16 cellular contexts compared by ENCODE assay signal in genomic region chr15:58585668-58586461, GRCh38.
DNase-seq lines count a peak whose midpoint lies in the region; ATAC-seq and TF ChIP-seq lines count a peak whose summit lies in the region.
"Had no signal": no experiment of that assay in that cellular context is flagged by ENCODE, and none has a peak within 500 bp of the region (broad histone marks: within the 10 kb centered on the region; RNA-seq: fewer than 3 reads in every experiment).

No MANE protein-coding gene starts in this region.

- H3K9me2 ChIP-seq in MM.1S (replicated peaks; ENCODE audit: insufficient read depth, low read length): no peaks in the 10 kb centered on the region
- no peaks in the 10 kb centered on the region for H3K9me2 ChIP-seq in GM23248 (ENCODE audit: insufficient read depth)

- POLR2A ChIA-PET in naive thymus-derived CD4-positive, alpha-beta T cell (lab: Charles Lee): no interaction called here

- H3K4me3 Mint-ChIP-seq in naive thymus-derived CD4-positive, alpha-beta T cell: peak overlapping the region in 3 of 10 donors; percentile 14 to 65 (median 63)
- H3K4me3 Mint-ChIP-seq: activated CD4-positive, alpha-beta T cell treated with anti-CD3 and anti-CD28 coated beads, Interleukin-2, amount 10 ng/mL, durations not matched to agents 7 days and 5 days had no signal

- ATAC-seq in GM21528 (IDR thresholded peaks at IDR 0.05; ENCODE audit: low FRiP score, unreplicated experiment): peak; percentile 60
- no peak for ATAC-seq in naive thymus-derived CD4-positive, alpha-beta T cell

- no peaks in the 10 kb centered on the region for H3K36me3 ChIP-seq in MM.1S (replicated peaks; ENCODE audit: insufficient read depth, low read length)
- no peaks in the 10 kb centered on the region for H3K36me3 ChIP-seq in naive thymus-derived CD4-positive, alpha-beta T cell (ENCODE audit: control insufficient read depth in 2 of 3, insufficient read depth in 3 of 3, low read length in 3 of 3)
- no peaks in the 10 kb centered on the region for H3K36me3 ChIP-seq in GM23248 (ENCODE audit: low read depth)
- H3K36me3 ChIP-seq: esophagus muscularis mucosa had no signal

- H3K36me3 Mint-ChIP-seq in naive thymus-derived CD4-positive, alpha-beta T cell: peaks cover 0 to 19% (median 0%) of the 10 kb centered on the region in 5 donors

- peaks cover 9 to 31% (median 20%) of the 10 kb centered on the region in 7 donors for H3K4me1 Mint-ChIP-seq in naive thymus-derived CD4-positive, alpha-beta T cell

- no peak for TF ChIP-seq CTCF in MM.1S (IDR thresholded peaks at IDR 0.05; ENCODE audit: low read length)
- TF ChIP-seq CTCF in foreskin fibroblast (IDR thresholded peaks at IDR 0.05; ENCODE audit: low read depth, low read length): no peak

- in situ Hi-C loops in GM23248 (cut with MboI): no loop called here

- H2AFZ ChIP-seq in MM.1S (ENCODE audit: low read length) (no peak overlapping the region), GM23248 (no peak overlapping the region)

- peak overlapping the region in 5 of 9 donors; percentile 16 to 67 (median 32) for H3K27ac Mint-ChIP-seq in naive thymus-derived CD4-positive, alpha-beta T cell
- H3K27ac Mint-ChIP-seq: activated CD4-positive, alpha-beta T cell treated with anti-CD3 and anti-CD28 coated beads, Interleukin-2, amount 10 ng/mL, durations not matched to agents 7 days and 5 days had no signal

- H3K27me3 Mint-ChIP-seq in naive thymus-derived CD4-positive, alpha-beta T cell: peaks cover 0 to 6% (median 0%) of the 10 kb centered on the region in 5 donors

- H4K20me1 ChIP-seq in MM.1S (ENCODE audit: insufficient read depth, low read length) (no peaks in the 10 kb centered on the region), GM23248 (ENCODE audit: insufficient read depth) (no peaks in the 10 kb centered on the region)

- H3K4me3 ChIP-seq in MM.1S (ENCODE audit: low read length) (no peak overlapping the region), foreskin fibroblast (ENCODE audit: low read depth in 1 of 2, low read length in 2 of 2) (no peak overlapping the region), GM23248 (no peak overlapping the region)
- H3K4me3 ChIP-seq in naive thymus-derived CD4-positive, alpha-beta T cell (ENCODE audit: low read length): no peak overlapping the region
- H3K4me3 ChIP-seq: esophagus muscularis mucosa, SK-N-MC had no signal

- H3K9me3 ChIP-seq in MM.1S (replicated peaks; ENCODE audit: insufficient read depth, low read length) (no peaks in the 10 kb centered on the region), GM23248 (ENCODE audit: low read depth) (peaks cover 4% of the 10 kb centered on the region)
- no peaks in the 10 kb centered on the region for H3K9me3 ChIP-seq in naive thymus-derived CD4-positive, alpha-beta T cell (ENCODE audit: control insufficient read depth in 2 of 3, low read length in 3 of 3)
- H3K9me3 ChIP-seq: esophagus muscularis mucosa had no signal

- H3K9ac ChIP-seq in MM.1S (ENCODE audit: low read length): no peak overlapping the region
- H3K9ac ChIP-seq in GM23248: no peak overlapping the region

- no peaks in the 10 kb centered on the region for H3K79me2 ChIP-seq in MM.1S (ENCODE audit: low read length)
- no peaks in the 10 kb centered on the region for H3K79me2 ChIP-seq in GM23248 (ENCODE audit: insufficient read depth)

- CTCF ChIA-PET in naive thymus-derived CD4-positive, alpha-beta T cell (lab: Charles Lee): interaction anchor here (0.6 to 1.1 kb wide), 2 partner anchors 11 to 42 kb away, joined by 3 read pairs; no protein-coding TSS in a partner anchor

- peak; percentile 24 for DNase-seq in DMS79 treated with DMSO at 0.1 percent for 48 hours (lab: John Stamatoyannopoulos, UW)
- DNase-seq in DMS79 (lab: John Stamatoyannopoulos, UW): no peak
- DNase-seq in MM.1S: no peak
- DNase-seq in naive thymus-derived CD4-positive, alpha-beta T cell: no peak
- DNase-seq in foreskin fibroblast: no peak
- no peak for DNase-seq in GDM1 (lab: John Stamatoyannopoulos, UW)
- no peak for DNase-seq in GM23248
- DNase-seq: activated CD4-positive, alpha-beta T cell treated with anti-CD3 and anti-CD28 coated beads, Interleukin-2, amount 10 ng/mL, durations not matched to agents 7 days and 5 days; activated naive CD4-positive, alpha-beta T cell; midbrain; NCI-H526 treated with DMSO at 0.1 percent for 48 hours; substantia nigra had no signal

- H3F3A ChIP-seq in MM.1S (ENCODE audit: insufficient read depth, low read length): peaks cover 5% of the 10 kb centered on the region
- H3F3A ChIP-seq in GM23248 (ENCODE audit: insufficient read depth): peaks cover 4% of the 10 kb centered on the region; the same call in 1 of the 2 replicates

- no peak overlapping the region for H3K4me2 ChIP-seq in MM.1S (ENCODE audit: low read depth, low read length)
- H3K4me2 ChIP-seq in GM23248 (ENCODE audit: unreplicated experiment): no peak overlapping the region

- peak overlapping the region; percentile 1; the same call in 1 of the 2 replicates for H3K27ac ChIP-seq in MM.1S (ENCODE audit: low read length)
- no peak overlapping the region for H3K27ac ChIP-seq in naive thymus-derived CD4-positive, alpha-beta T cell (ENCODE audit: low read depth, low read length)
- H3K27ac ChIP-seq in GM23248: no peak overlapping the region
- H3K27ac ChIP-seq: 22Rv1, esophagus muscularis mucosa, SK-N-MC had no signal

- intact Hi-C loops in naive thymus-derived CD4-positive, alpha-beta T cell (cut with micrococcal nuclease): no loop called here

- no peaks in the 10 kb centered on the region for H3K27me3 ChIP-seq in MM.1S (replicated peaks; ENCODE audit: insufficient read depth, low read length)
- H3K27me3 ChIP-seq in naive thymus-derived CD4-positive, alpha-beta T cell (ENCODE audit: control insufficient read depth in 2 of 2, insufficient read depth in 2 of 2, low read length in 2 of 2): no peaks in the 10 kb centered on the region
- no peaks in the 10 kb centered on the region for H3K27me3 ChIP-seq in GM23248 (replicated peaks; ENCODE audit: insufficient read depth)
- H3K27me3 ChIP-seq: esophagus muscularis mucosa had no signal

- H3K4me1 ChIP-seq in MM.1S (ENCODE audit: low read length) (peaks cover 12% of the 10 kb centered on the region), GM23248 (ENCODE audit: insufficient read depth) (no peaks in the 10 kb centered on the region)
- peaks cover 0 to 11% of the 10 kb centered on the region in 2 donors for H3K4me1 ChIP-seq in naive thymus-derived CD4-positive, alpha-beta T cell (ENCODE audit: control insufficient read depth in 2 of 2, insufficient read depth in 2 of 2, low read length in 2 of 2)
- H3K4me1 ChIP-seq: esophagus muscularis mucosa had no signal

- 67% methylated on average over 6 of the region's 6 CpGs for WGBS in GM23248 (ENCODE audit: low coverage in 1 of 2, low lambda C conversion rate in 2 of 2, missing lambda C conversion rate in 2 of 2), 2 experiments

- peaks cover 0 to 16% (median 4%) of the 10 kb centered on the region in 11 donors for H3K9me3 Mint-ChIP-seq in naive thymus-derived CD4-positive, alpha-beta T cell
